ENCODE assay signal across 8 cellular contexts in the genomic region with DNA sequence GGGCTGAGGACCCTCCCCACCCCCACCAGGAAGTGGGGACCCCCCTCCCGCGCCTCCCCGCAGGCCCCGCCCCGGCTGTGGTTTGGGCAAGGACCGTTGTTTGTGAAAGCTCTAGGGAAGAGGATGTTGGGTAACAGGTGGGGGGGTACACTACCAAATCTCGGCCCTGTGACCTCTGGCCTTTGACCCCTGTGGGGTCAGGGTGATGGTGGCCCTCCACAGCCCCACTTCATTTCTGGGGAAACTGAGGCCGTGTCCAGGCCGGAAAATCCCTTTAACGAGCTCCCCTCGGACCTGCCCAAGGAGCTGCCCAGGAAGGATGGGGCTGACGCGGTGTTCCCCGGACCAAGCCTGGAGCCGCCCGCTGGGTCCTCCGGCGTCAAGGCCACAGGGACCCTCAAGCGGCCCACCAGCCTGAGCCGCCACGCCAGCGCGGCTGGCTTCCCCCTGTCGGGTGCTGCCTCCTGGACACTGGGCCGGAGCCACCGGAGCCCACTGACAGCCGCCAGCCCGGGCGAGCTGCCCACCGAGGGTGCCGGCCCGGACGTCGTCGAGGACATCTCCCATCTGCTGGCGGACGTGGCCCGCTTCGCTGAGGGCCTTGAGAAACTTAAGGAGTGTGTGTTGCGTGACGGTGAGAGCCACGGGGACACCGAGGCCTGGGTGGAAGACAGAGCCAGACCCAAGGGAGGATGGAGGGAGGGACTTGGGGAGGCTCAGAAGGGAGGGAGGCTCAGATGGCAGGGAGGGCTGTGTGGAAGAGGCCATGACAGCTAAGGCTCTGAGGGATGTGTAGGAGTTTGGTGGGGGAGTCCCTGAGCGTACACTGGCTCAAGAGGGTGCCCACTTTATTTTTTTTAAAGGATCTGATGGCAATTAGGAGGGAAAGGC. TPM values are rescaled to one million over a fixed set of nuclear protein-coding genes. Genes with fewer than 3 reads are reported as not detected.
DNase-seq lines count a peak whose midpoint lies in the region; ATAC-seq and TF ChIP-seq lines count a peak whose summit lies in the region.

No MANE protein-coding gene starts in this region.

- ATAC-seq in GM21717 (IDR thresholded peaks at IDR 0.05; ENCODE audit: unreplicated experiment) (no peak), HG03196 (IDR thresholded peaks at IDR 0.05; ENCODE audit: unreplicated experiment) (no peak)

- intact Hi-C loops in tibial artery (cut with DNase I; ENCODE audit: low total_unique reads): no loop called here

- H3K27ac ChIP-seq in right atrium auricular region (peak overlapping the region; percentile 41 to 48), tibial artery (no peak overlapping the region)

- DNase-seq in SIG-M5 treated with dmso at 0.1 percent for 504 hours (lab: John Stamatoyannopoulos, UW; ENCODE audit: unreplicated experiment) (peak; percentile 80), SIG-M5 (lab: John Stamatoyannopoulos, UW) (no peak), right atrium auricular region (ENCODE audit: low spot score) (no peak), tibial artery (peak in 1 of 2 donors; percentile 47), NCI-H82 (lab: John Stamatoyannopoulos, UW) (no peak)
- DNase-seq in activated T-cell treated with anti-CD3 and anti-CD28 coated beads, Interleukin-2, amount 50 U/mL, for 1 hour: peak; percentile 79

- H3K27me3 ChIP-seq in right atrium auricular region: peaks cover 11 to 22% of the 10 kb centered on the region in 2 donors
- H3K27me3 ChIP-seq in tibial artery: peaks cover 0 to 77% of the 10 kb centered on the region in 2 donors

- H3K36me3 ChIP-seq in right atrium auricular region (no peaks in the 10 kb centered on the region), tibial artery (no peaks in the 10 kb centered on the region)

- H3K4me3 ChIP-seq in right atrium auricular region: peak overlapping the region; percentile 26 to 48
- H3K4me3 ChIP-seq in tibial artery: peak overlapping the region; percentile 37 to 51

- H3K4me1 ChIP-seq in right atrium auricular region (peaks cover 0 to 44% of the 10 kb centered on the region in 2 donors), tibial artery (peaks cover 3 to 59% (median 47%) of the 10 kb centered on the region in 4 donors)

- H3K9me3 ChIP-seq in right atrium auricular region (no peaks in the 10 kb centered on the region), tibial artery (no peaks in the 10 kb centered on the region)

- TF ChIP-seq CTCF in right atrium auricular region (IDR thresholded peaks at IDR 0.05) (no peak), tibial artery (IDR thresholded peaks at IDR 0.05) (no peak)

RNA-seq across cellular contexts. Expression of a gene that starts 1.4 kb away (rescaled TPM):
- total RNA-seq in right atrium auricular region: 10 to 100 TPM in 1 of 2 donors, 1 to 10 TPM in 1; 5.2 to 12.8 TPM

RNA-seq across cellular contexts. Expression of a gene that starts 26.8 kb away (rescaled TPM):
- total RNA-seq in right atrium auricular region: 100 to 1,000 TPM; 149 to 252 TPM

RNA-seq across cellular contexts. Expression of a gene that starts 28.4 kb away (rescaled TPM):
- 1 to 10 TPM; 4.8 to 5.9 TPM for total RNA-seq in right atrium auricular region

RNA-seq across cellular contexts. Expression of a gene that starts 35.4 kb away (rescaled TPM):
- 100 to 1,000 TPM; 404 to 529 TPM for total RNA-seq in right atrium auricular region

RNA-seq across cellular contexts. Expression of a gene that starts 41.9 kb away (rescaled TPM):
- 10 to 100 TPM; 47.8 to 48.5 TPM for total RNA-seq in right atrium auricular region

Comparison
In these comparisons a context has a peak if more than half of its experiments do, and no peak if none do; other contexts are left out.
1. DNase-seq: peak in SIG-M5 treated with dmso at 0.1 percent for 504 hours (single experiment) and activated T-cell treated with anti-CD3 and anti-CD28 coated beads, Interleukin-2, amount 50 U/mL, for 1 hour (single experiment); none in SIG-M5 (single experiment), right atrium auricular region (single experiment) and NCI-H82 (single experiment).
2. H3K27ac ChIP-seq: peak in right atrium auricular region (2 of 2); none in tibial artery (0 of 2).